8 cellular contexts compared by ENCODE assay signal in genomic region chr1:23793018-23793781, GRCh38. TPM values are rescaled to one million over a fixed set of nuclear protein-coding genes. Genes with fewer than 3 reads are reported as not detected.
A peak's percentile ranks its signal among the peaks of the same experiment; 100 is the strongest.
DNase-seq lines count a peak whose midpoint lies in the region; ATAC-seq, FAIRE-seq and TF ChIP-seq lines count a peak whose summit lies in the region.

No MANE protein-coding gene starts in this region.

- H3K27me3 Mint-ChIP-seq in neural crest cell (ENCODE audit: low read depth): peaks cover 3% of the 10 kb centered on the region

- peaks cover 18% of the 10 kb centered on the region for H3K4me1 Mint-ChIP-seq in neural crest cell

- peaks cover under 1% of the 10 kb centered on the region for H3K36me3 Mint-ChIP-seq in neural crest cell (ENCODE audit: low read depth)

- no peaks in the 10 kb centered on the region for H3K27me3 ChIP-seq in colonic mucosa

- H3K27ac ChIP-seq in colonic mucosa: no peak overlapping the region

- no peaks in the 10 kb centered on the region for H3K9me3 Mint-ChIP-seq in neural crest cell

- no peak for TF ChIP-seq CTCF in colonic mucosa (IDR thresholded peaks at IDR 0.05)
- no peak for TF ChIP-seq CTCF in neural crest cell (conservative IDR thresholded peaks at IDR 0.05)

- no peak for FAIRE-seq in RCC 7860 (lab: Jason Lieb, UNC)

- peak overlapping the region; percentile 41 for H3K4me3 Mint-ChIP-seq in neural crest cell

- peaks cover 4% of the 10 kb centered on the region for H3K36me3 ChIP-seq in colonic mucosa

- DNase-seq in EL (peak; percentile 25), RCC 7860 (ENCODE audit: low spot score) (peak; percentile 39), colonic mucosa (peak; percentile 85), neural crest cell (ENCODE audit: low read depth, low spot score) (no peak), D341Med (ENCODE audit: low spot score) (no peak), NCI-H1105 (lab: John Stamatoyannopoulos, UW) (no peak), NCI-H1930 (lab: John Stamatoyannopoulos, UW) (no peak)

- no peaks in the 10 kb centered on the region for H3K9me3 ChIP-seq in colonic mucosa

- ATAC-seq in GM18519 (IDR thresholded peaks at IDR 0.05; ENCODE audit: low FRiP score, unreplicated experiment): no peak

- H3K4me3 ChIP-seq in colonic mucosa: no peak overlapping the region

- intact Hi-C loops in colonic mucosa (cut with DNase I): no loop called here

- H3K27ac Mint-ChIP-seq in neural crest cell (ENCODE audit: unreplicated experiment): no peak overlapping the region

- H3K9ac ChIP-seq in colonic mucosa (ENCODE audit: low read depth in 2 of 2, low read length in 2 of 2): peak overlapping the region in 1 of 2 donors; percentile 19

- peaks cover 11% of the 10 kb centered on the region for H3K4me1 ChIP-seq in colonic mucosa

RNA-seq across cellular contexts. Expression of gene LYPLA2, which starts 2.3 kb away (rescaled TPM):
- total RNA-seq in colonic mucosa (10 to 100 TPM; 76.3 to 93.7 TPM), neural crest cell (88.9 and 89.6 TPM in 2 replicates)

RNA-seq across cellular contexts. Expression of gene GALE, which starts 7.4 kb away (rescaled TPM):
- total RNA-seq in colonic mucosa (100 to 1,000 TPM; 163 to 208 TPM), neural crest cell (47.1 and 47.2 TPM in 2 replicates)

RNA-seq across cellular contexts. Expression of gene PITHD1, which starts 15.0 kb away (rescaled TPM):
- total RNA-seq in colonic mucosa (10 to 100 TPM; 51.5 to 51.6 TPM), neural crest cell (54.8 and 57.5 TPM in 2 replicates)

RNA-seq across cellular contexts. Expression of gene HMGCL, which starts 32.0 kb away (rescaled TPM):
- total RNA-seq in colonic mucosa: 100 to 1,000 TPM in 1 of 2 donors, 10 to 100 TPM in 1; 66.2 to 110 TPM
- 15.6 and 17.4 TPM in 2 replicates for total RNA-seq in neural crest cell

RNA-seq across cellular contexts. Expression of gene ELOA, which starts 49.9 kb away (rescaled TPM):
- 10 to 100 TPM; 32.6 to 33.0 TPM for total RNA-seq in colonic mucosa
- total RNA-seq in neural crest cell: 43.1 and 45.8 TPM in 2 replicates

Comparison
In these comparisons a context has a peak if more than half of its experiments do, and no peak if none do; other contexts are left out.
1. DNase-seq: peak in EL (single experiment), RCC 7860 (single experiment) and colonic mucosa (single experiment); none in neural crest cell (single experiment), D341Med (single experiment), NCI-H1105 (single experiment) and NCI-H1930 (0 of 2).